ENCODE assay signal across 12 cellular contexts in the genomic region with DNA sequence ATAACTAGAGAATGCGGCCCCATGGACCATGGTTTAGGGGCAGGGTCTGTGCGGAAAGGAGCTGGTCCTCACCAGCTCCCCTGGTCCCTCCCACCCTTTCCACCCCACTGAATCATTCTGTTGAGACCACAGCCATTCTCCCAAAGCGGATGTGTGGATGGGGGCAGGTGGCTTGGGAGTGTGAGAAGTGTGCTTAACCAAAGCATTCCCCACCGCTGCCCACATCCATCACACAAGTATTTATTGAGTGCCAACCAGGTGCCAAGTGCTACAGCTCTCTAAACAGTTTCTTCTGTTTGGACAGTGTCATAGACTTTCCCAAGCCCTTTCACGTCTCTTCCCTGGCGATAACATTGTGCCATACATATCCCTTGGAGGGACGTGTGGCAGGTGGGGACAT. TPM values are rescaled to one million over a fixed set of nuclear protein-coding genes. Genes with fewer than 3 reads are reported as not detected.
DNase-seq lines count a peak whose midpoint lies in the region; ATAC-seq, FAIRE-seq and TF ChIP-seq lines count a peak whose summit lies in the region.
"Had no signal": no experiment of that assay in that cellular context is flagged by ENCODE, and none has a peak within 500 bp of the region (broad histone marks: within the 10 kb centered on the region; RNA-seq: fewer than 3 reads in every experiment).

No MANE protein-coding gene starts in this region.

- H3K27ac ChIP-seq in A549 (peak overlapping the region; percentile 75 to 83; a peak in 5 of 6 replicates), neural progenitor cell (no peak overlapping the region)

- WGBS in A549 (ENCODE audit: missing lambda C conversion rate): 92% methylated on average over 7 of the region's 7 CpGs

- no peak overlapping the region for H3K4me3 ChIP-seq in A549
- no peak overlapping the region for H3K4me3 ChIP-seq in neural progenitor cell

- no peak for TF ChIP-seq RAD21 in A549 (conservative IDR thresholded peaks at IDR 0.05 in 1 of 2, IDR thresholded peaks at IDR 0.05 in 1 of 2)

- peaks cover 7% of the 10 kb centered on the region for H3F3A ChIP-seq in neural progenitor cell (ENCODE audit: low read depth)

- H3K9me3 ChIP-seq in A549 (no peaks in the 10 kb centered on the region), neural progenitor cell (ENCODE audit: low read depth) (no peaks in the 10 kb centered on the region)

- no peak for TF ChIP-seq EP300 in A549 (IDR thresholded peaks at IDR 0.05)

- H3K36me3 Mint-ChIP-seq in MCF 10A (ENCODE audit: insufficient read depth, unreplicated experiment) (no peaks in the 10 kb centered on the region), neural progenitor cell (peaks cover 3% of the 10 kb centered on the region), glutamatergic neuron (ENCODE audit: unreplicated experiment) (no peaks in the 10 kb centered on the region)
- H3K36me3 Mint-ChIP-seq in activated T-helper 17 cell treated with anti-CD3 and anti-CD28 coated beads, Interleukin-2, amount 50 U/mL, for 72 hours (ENCODE audit: low read depth): peaks cover 4% of the 10 kb centered on the region

- H3K4me2 ChIP-seq in A549 (no peak overlapping the region; the same call in 2 of the 3 replicates), neural progenitor cell (peak overlapping the region; percentile 8)

- H3K27ac Mint-ChIP-seq in MCF 10A (ENCODE audit: low read depth, unreplicated experiment): peak overlapping the region; percentile 83
- peak overlapping the region; percentile 67 for H3K27ac Mint-ChIP-seq in neural progenitor cell
- H3K27ac Mint-ChIP-seq in activated T-helper 17 cell treated with anti-CD3 and anti-CD28 coated beads, Interleukin-2, amount 50 U/mL, for 72 hours: no peak overlapping the region
- no peak overlapping the region for H3K27ac Mint-ChIP-seq in glutamatergic neuron (ENCODE audit: unreplicated experiment)

- FAIRE-seq in A549 (lab: Jason Lieb, UNC): no peak

- H3K4me3 Mint-ChIP-seq in MCF 10A (ENCODE audit: unreplicated experiment) (peak overlapping the region; percentile 64), neural progenitor cell (no peak overlapping the region), glutamatergic neuron (ENCODE audit: unreplicated experiment) (no peak overlapping the region)
- H3K4me3 Mint-ChIP-seq in activated T-helper 17 cell treated with anti-CD3 and anti-CD28 coated beads, Interleukin-2, amount 50 U/mL, for 72 hours: no peak overlapping the region

- H3K4me1 ChIP-seq in A549 (peaks cover 27% of the 10 kb centered on the region), neural progenitor cell (peaks cover 21% of the 10 kb centered on the region)

- H3K9me3 Mint-ChIP-seq in MCF 10A (ENCODE audit: unreplicated experiment) (no peaks in the 10 kb centered on the region), neural progenitor cell (no peaks in the 10 kb centered on the region), glutamatergic neuron (ENCODE audit: unreplicated experiment) (peaks cover 10% of the 10 kb centered on the region)
- no peaks in the 10 kb centered on the region for H3K9me3 Mint-ChIP-seq in activated T-helper 17 cell treated with anti-CD3 and anti-CD28 coated beads, Interleukin-2, amount 50 U/mL, for 72 hours

- no peaks in the 10 kb centered on the region for H3K79me2 ChIP-seq in neural progenitor cell (ENCODE audit: low read depth)

- H3K27me3 Mint-ChIP-seq in MCF 10A (ENCODE audit: insufficient read depth, unreplicated experiment) (no peaks in the 10 kb centered on the region), neural progenitor cell (ENCODE audit: insufficient read depth, low read depth) (peaks cover 10% of the 10 kb centered on the region), glutamatergic neuron (ENCODE audit: unreplicated experiment) (peaks cover 16% of the 10 kb centered on the region)
- peaks cover 9% of the 10 kb centered on the region for H3K27me3 Mint-ChIP-seq in activated T-helper 17 cell treated with anti-CD3 and anti-CD28 coated beads, Interleukin-2, amount 50 U/mL, for 72 hours

- intact Hi-C loops in MCF 10A (cut with micrococcal nuclease) (no loop called here), head of caudate nucleus (cut with DNase I) (no loop called here)

- no peak for ATAC-seq in A549
- no peak for ATAC-seq in activated T-helper 17 cell treated with anti-CD3 and anti-CD28 coated beads, Interleukin-2, amount 50 U/mL, for 72 hours (replicated peaks)

- TF ChIP-seq POLR2A in A549 (IDR thresholded peaks at IDR 0.05; ENCODE audit: low read length): no peak

- TF ChIP-seq CTCF in A549 (IDR thresholded peaks at IDR 0.05): no peak
- no peak for TF ChIP-seq CTCF in MCF 10A (IDR thresholded peaks at IDR 0.05; ENCODE audit: unreplicated experiment)
- no peak for TF ChIP-seq CTCF in neural progenitor cell (IDR thresholded peaks at IDR 0.05)
- TF ChIP-seq CTCF in glutamatergic neuron (IDR thresholded peaks at IDR 0.05; ENCODE audit: partially characterized antibody, unreplicated experiment): no peak

- H3K9ac ChIP-seq in neural progenitor cell: no peak overlapping the region

- POLR2A ChIA-PET in A549 (lab: Yijun Ruan, JAX): no interaction called here
- POLR2A ChIA-PET in MCF 10A (lab: Yijun Ruan, JAX): interaction anchor here (1.3 kb wide), 1 partner anchor 117 kb away, joined by 3 read pairs; a partner anchor contains a TSS

- no peaks in the 10 kb centered on the region for H4K20me1 ChIP-seq in neural progenitor cell (ENCODE audit: low read depth)

- DNase-seq in A549 (ENCODE audit: low read depth in 1 of 2, low spot score in 1 of 2) (no peak), NCI-H1092 treated with DMSO at 0.1 percent for 48 hours (lab: John Stamatoyannopoulos, UW) (peak; percentile 90), MCF 10A (ENCODE audit: unreplicated experiment) (peak; percentile 27), neural progenitor cell (ENCODE audit: low spot score) (no peak), EL (no peak), glutamatergic neuron (no peak), head of caudate nucleus (no peak)
- DNase-seq: activated naive CD4-positive, alpha-beta T cell treated with anti-CD3 and anti-CD28 coated beads, Interleukin-2, amount 50 U/mL, for 16 hours had no signal

- H3K4me1 Mint-ChIP-seq in MCF 10A (ENCODE audit: insufficient read depth, unreplicated experiment): peaks cover 29% of the 10 kb centered on the region
- peaks cover 47% of the 10 kb centered on the region for H3K4me1 Mint-ChIP-seq in neural progenitor cell
- H3K4me1 Mint-ChIP-seq in activated T-helper 17 cell treated with anti-CD3 and anti-CD28 coated beads, Interleukin-2, amount 50 U/mL, for 72 hours: peaks cover 3% of the 10 kb centered on the region
- peaks cover 28% of the 10 kb centered on the region for H3K4me1 Mint-ChIP-seq in glutamatergic neuron (ENCODE audit: low read depth, unreplicated experiment)

- H3K27me3 ChIP-seq in neural progenitor cell: peaks cover 1% of the 10 kb centered on the region
- H3K27me3 ChIP-seq: foreskin keratinocyte had no signal

- CTCF ChIA-PET in A549 (lab: Yijun Ruan, JAX) (interaction anchor here (1.0 to 89.4 kb wide), 6 partner anchors 9 to 235 kb away, joined by 3 to 3291 read pairs (median 5); a partner anchor contains a TSS), MCF 10A (lab: Yijun Ruan, JAX) (interaction anchor here (0.6 to 5.0 kb wide), 7 partner anchors 23 to 446 kb away, joined by 3 to 41 read pairs (median 3); no protein-coding TSS in a partner anchor)

- BruUV-seq in MCF 10A (replicated peaks; lab: Mats Ljungman, UMichigan): no TSS peak

- H2AFZ ChIP-seq in neural progenitor cell (replicated peaks): no peak overlapping the region

- no peaks in the 10 kb centered on the region for H3K36me3 ChIP-seq in neural progenitor cell

TF ChIP-seq in A549, 52 proteins besides CTCF, POLR2A, EP300 and RAD21 (continues in another document):
- no peak for TF ChIP-seq MYC (IDR thresholded peaks at IDR 0.05; ENCODE audit: borderline replicate concordance, low read length)
- TF ChIP-seq CEBPB (IDR thresholded peaks at IDR 0.05): no peak
- TF ChIP-seq POLR2AphosphoS2 (conservative IDR thresholded peaks at IDR 0.05; ENCODE audit: low read length): no peak
- no peak for TF ChIP-seq HDAC2 (IDR thresholded peaks at IDR 0.05)
- TF ChIP-seq HOXA7 (CRISPR knock-in tag; IDR thresholded peaks at IDR 0.05): no peak
- no peak for TF ChIP-seq JUN (IDR thresholded peaks at IDR 0.05)
- TF ChIP-seq ESRRA (IDR thresholded peaks at IDR 0.05; ENCODE audit: borderline replicate concordance, low read length): no peak
- no peak for TF ChIP-seq JUNB (IDR thresholded peaks at IDR 0.05)

RNA-seq across cellular contexts. Expression of a gene that starts 19.6 kb away (rescaled TPM):
- polyA plus RNA-seq in A549 (2011; rRNA removed) (2.3 TPM in 2 replicates), A549 (2017; fragmentation: RNase III; extraction: RNeasy Plus Mini Kit Qiagen cat#74134 plus additional on column Dnase treatment) (9.3 to 13.0 TPM (median 11.5 TPM) in 3 replicates)
- 5.8 and 7.2 TPM in 2 replicates for polyA plus RNA-seq in A549 (2012; cell fraction: cytosol; rRNA removed)
- polyA plus RNA-seq in A549 (2012; cell fraction: nucleus; rRNA removed): 25.9 and 31.3 TPM in 2 replicates
- polyA minus RNA-seq in A549 (2011; rRNA and poly(A)+ RNA removed): 3.1 and 6.2 TPM in 2 replicates
- total RNA-seq in MCF 10A (2022) (23.3 and 25.7 TPM in 2 replicates), neural progenitor cell (ENCODE audit: low replicate concordance) (5.6 and 18.4 TPM in 2 replicates), glutamatergic neuron (ENCODE audit: unreplicated experiment) (92.9 TPM)
- 1 to 10 TPM in 1 of 2 donors, under 1 TPM in 1; 0.79 to 1.7 TPM for total RNA-seq in activated T-helper 17 cell treated with anti-CD3 and anti-CD28 coated beads, Interleukin-2, amount 50 U/mL, for 72 hours

RNA-seq across cellular contexts. Expression of a gene that starts 36.0 kb away (rescaled TPM):
- polyA plus RNA-seq in A549 (2011; rRNA removed): 0.06 and 0.20 TPM in 2 replicates
- 0.01 and 0.10 TPM in 2 replicates for polyA plus RNA-seq in A549 (2012; cell fraction: cytosol; rRNA removed)
- 0.04 TPM in 1 of 2 replicates, not detected in the other for polyA plus RNA-seq in A549 (2012; cell fraction: nucleus; rRNA removed)
- polyA plus RNA-seq in A549 (2017; fragmentation: RNase III; extraction: RNeasy Plus Mini Kit Qiagen cat#74134 plus additional on column Dnase treatment): 0.09 TPM in 1 of 3 replicates, not detected in the others
- polyA minus RNA-seq in A549 (2011; rRNA and poly(A)+ RNA removed): 0.21 TPM in 1 of 2 replicates, not detected in the other
- total RNA-seq in MCF 10A (2022): not detected in 2 replicates
- total RNA-seq in neural progenitor cell (ENCODE audit: low replicate concordance): 0.31 TPM in 1 of 2 replicates, not detected in the other
- total RNA-seq in activated T-helper 17 cell treated with anti-CD3 and anti-CD28 coated beads, Interleukin-2, amount 50 U/mL, for 72 hours: not detected
- total RNA-seq in glutamatergic neuron (ENCODE audit: unreplicated experiment): 1.3 TPM
- total RNA-seq: dermis microvascular lymphatic vessel endothelial cell, foreskin keratinocyte had no signal
- polyA plus RNA-seq: neural cell had no signal

RNA-seq across cellular contexts. Expression of a gene that starts 44.5 kb away (rescaled TPM):
- 46.2 and 55.3 TPM in 2 replicates for polyA plus RNA-seq in A549 (2011; rRNA removed)
- 55.6 and 70.3 TPM in 2 replicates for polyA plus RNA-seq in A549 (2012; cell fraction: cytosol; rRNA removed)
- polyA plus RNA-seq in A549 (2012; cell fraction: nucleus; rRNA removed): 113 and 115 TPM in 2 replicates
- 31.3 to 38.4 TPM (median 36.2 TPM) in 3 replicates for polyA plus RNA-seq in A549 (2017; fragmentation: RNase III; extraction: RNeasy Plus Mini Kit Qiagen cat#74134 plus additional on column Dnase treatment)
- 63.6 and 92.8 TPM in 2 replicates for polyA minus RNA-seq in A549 (2011; rRNA and poly(A)+ RNA removed)
- total RNA-seq in MCF 10A (2022): 70.7 and 80.2 TPM in 2 replicates
- 23.8 and 49.3 TPM in 2 replicates for total RNA-seq in neural progenitor cell (ENCODE audit: low replicate concordance)
- 10 to 100 TPM; 31.7 to 36.3 TPM for total RNA-seq in activated T-helper 17 cell treated with anti-CD3 and anti-CD28 coated beads, Interleukin-2, amount 50 U/mL, for 72 hours
- 23.2 TPM for total RNA-seq in glutamatergic neuron (ENCODE audit: unreplicated experiment)

Comparison
In these comparisons a context has a peak if more than half of its experiments do, and no peak if none do; other contexts are left out.
1. DNase-seq: peak in NCI-H1092 treated with DMSO at 0.1 percent for 48 hours (single experiment) and MCF 10A (single experiment); none in A549 (0 of 2), neural progenitor cell (single experiment), EL (single experiment), glutamatergic neuron (single experiment) and head of caudate nucleus (0 of 42).
2. H3K27ac Mint-ChIP-seq: peak in MCF 10A (single experiment) and neural progenitor cell (single experiment); none in activated T-helper 17 cell treated with anti-CD3 and anti-CD28 coated beads, Interleukin-2, amount 50 U/mL, for 72 hours (single experiment) and glutamatergic neuron (single experiment).